15 cellular contexts compared by ENCODE assay signal in genomic region chr14:22168092-22168955, GRCh38.
A peak's percentile ranks its signal among the peaks of the same experiment; 100 is the strongest.
DNase-seq lines count a peak whose midpoint lies in the region; ATAC-seq and TF ChIP-seq lines count a peak whose summit lies in the region.
"Had no signal": no experiment of that assay in that cellular context is flagged by ENCODE, and none has a peak within 500 bp of the region (broad histone marks: within the 10 kb centered on the region; RNA-seq: fewer than 3 reads in every experiment).

No MANE protein-coding gene starts in this region.

- H3K4me3 Mint-ChIP-seq in activated T-cell treated with anti-CD3 and anti-CD28 coated beads, Interleukin-2, amount 50 U/mL, for 72 hours = peak overlapping the region; percentile 74 to 83
- no peak overlapping the region for H3K4me3 Mint-ChIP-seq in endodermal cell
- H3K4me3 Mint-ChIP-seq in stimulated activated effector memory CD8-positive, alpha-beta T cell treated with anti-CD3 and anti-CD28 coated beads, Interleukin-12 subunit alpha, Interleukin-12 subunit beta, amount 100 ng/mL, for 72 hours = peak overlapping the region; percentile 29

- H3K4me3 ChIP-seq in RWPE2 (ENCODE audit: severe bottlenecking) (no peak overlapping the region), endodermal cell (ENCODE audit: low read length) (no peak overlapping the region)
- H3K4me3 ChIP-seq: right atrium auricular region had no signal

- no peak overlapping the region for H3K9ac ChIP-seq in endodermal cell (ENCODE audit: extremely low read depth, low read length, poor library complexity, severe bottlenecking)

- H3K9me3 Mint-ChIP-seq in activated T-cell treated with anti-CD3 and anti-CD28 coated beads, Interleukin-2, amount 50 U/mL, for 72 hours = no peaks in the 10 kb centered on the region
- no peaks in the 10 kb centered on the region for H3K9me3 Mint-ChIP-seq in endodermal cell
- H3K9me3 Mint-ChIP-seq in stimulated activated effector memory CD8-positive, alpha-beta T cell treated with anti-CD3 and anti-CD28 coated beads, Interleukin-12 subunit alpha, Interleukin-12 subunit beta, amount 100 ng/mL, for 72 hours = no peaks in the 10 kb centered on the region

- peak overlapping the region; percentile 88 for H3K27ac Mint-ChIP-seq in activated T-cell treated with anti-CD3 and anti-CD28 coated beads, Interleukin-2, amount 50 U/mL, for 72 hours
- no peak overlapping the region for H3K27ac Mint-ChIP-seq in endodermal cell
- no peak overlapping the region for H3K27ac Mint-ChIP-seq in stimulated activated effector memory CD8-positive, alpha-beta T cell treated with anti-CD3 and anti-CD28 coated beads, Interleukin-12 subunit alpha, Interleukin-12 subunit beta, amount 100 ng/mL, for 72 hours

- no peaks in the 10 kb centered on the region for H3K4me1 Mint-ChIP-seq in activated T-cell treated with anti-CD3 and anti-CD28 coated beads, Interleukin-2, amount 50 U/mL, for 72 hours (ENCODE audit: low read depth)
- peaks cover 27% of the 10 kb centered on the region for H3K4me1 Mint-ChIP-seq in endodermal cell
- no peaks in the 10 kb centered on the region for H3K4me1 Mint-ChIP-seq in stimulated activated effector memory CD8-positive, alpha-beta T cell treated with anti-CD3 and anti-CD28 coated beads, Interleukin-12 subunit alpha, Interleukin-12 subunit beta, amount 100 ng/mL, for 72 hours

- peaks cover 8% of the 10 kb centered on the region for H3K4me1 ChIP-seq in RWPE2 (ENCODE audit: insufficient read depth, poor library complexity, severe bottlenecking)
- H3K4me1 ChIP-seq in endodermal cell (ENCODE audit: control insufficient read depth, insufficient read depth, low read length) = peaks cover 4% of the 10 kb centered on the region
- H3K4me1 ChIP-seq: right atrium auricular region had no signal

- no peaks in the 10 kb centered on the region for H3K36me3 ChIP-seq in RWPE2 (ENCODE audit: low read depth)
- no peaks in the 10 kb centered on the region for H3K36me3 ChIP-seq in endodermal cell (ENCODE audit: control insufficient read depth, insufficient read depth, low read length)
- H3K36me3 ChIP-seq: right atrium auricular region had no signal

- H3K27ac ChIP-seq in RWPE2 (ENCODE audit: poor library complexity, severe bottlenecking) = no peak overlapping the region
- H3K27ac ChIP-seq in endodermal cell (ENCODE audit: low read depth, low read length) = no peak overlapping the region
- H3K27ac ChIP-seq: right atrium auricular region had no signal

- H3K27me3 Mint-ChIP-seq in activated T-cell treated with anti-CD3 and anti-CD28 coated beads, Interleukin-2, amount 50 U/mL, for 72 hours (ENCODE audit: low read depth) = no peaks in the 10 kb centered on the region
- H3K27me3 Mint-ChIP-seq in endodermal cell (ENCODE audit: insufficient read depth) = no peaks in the 10 kb centered on the region

- no peaks in the 10 kb centered on the region for H3K27me3 ChIP-seq in RWPE2 (ENCODE audit: insufficient read depth, poor library complexity, severe bottlenecking)
- H3K27me3 ChIP-seq in endodermal cell (ENCODE audit: control insufficient read depth, insufficient read depth, low read length, poor library complexity, severe bottlenecking) = no peaks in the 10 kb centered on the region
- H3K27me3 ChIP-seq: right atrium auricular region had no signal

- 93 to 94% methylated on average over 8 of the region's 8 CpGs for WGBS in endodermal cell (ENCODE audit: insufficient coverage in 1 of 2, insufficient read length in 1 of 2), 2 experiments

- H3K9me3 ChIP-seq in RWPE2 (ENCODE audit: severe bottlenecking) = no peaks in the 10 kb centered on the region
- no peaks in the 10 kb centered on the region for H3K9me3 ChIP-seq in endodermal cell (ENCODE audit: control insufficient read depth, low read length)
- H3K9me3 ChIP-seq: right atrium auricular region had no signal

- H3K36me3 Mint-ChIP-seq in activated T-cell treated with anti-CD3 and anti-CD28 coated beads, Interleukin-2, amount 50 U/mL, for 72 hours (ENCODE audit: insufficient read depth in 2 of 2) = peaks cover 2 to 6% of the 10 kb centered on the region in 2 donors
- H3K36me3 Mint-ChIP-seq in endodermal cell (ENCODE audit: low read depth) = no peaks in the 10 kb centered on the region
- H3K36me3 Mint-ChIP-seq in stimulated activated effector memory CD8-positive, alpha-beta T cell treated with anti-CD3 and anti-CD28 coated beads, Interleukin-12 subunit alpha, Interleukin-12 subunit beta, amount 100 ng/mL, for 72 hours = no peaks in the 10 kb centered on the region

- ATAC-seq in activated T-cell treated with anti-CD3 and anti-CD28 coated beads, Interleukin-2, amount 50 U/mL, for 72 hours (replicated peaks in 1 of 2) = peak; percentile 65 to 69
- no peak for ATAC-seq in RWPE2 (ENCODE audit: low read depth)
- no peak for ATAC-seq in stimulated activated effector memory CD8-positive, alpha-beta T cell treated with anti-CD3 and anti-CD28 coated beads, Interleukin-12 subunit alpha, Interleukin-12 subunit beta, amount 100 ng/mL, for 72 hours
- ATAC-seq in HG03095 (IDR thresholded peaks at IDR 0.05; ENCODE audit: unreplicated experiment) = no peak
- ATAC-seq in GM19035 (IDR thresholded peaks at IDR 0.05; ENCODE audit: unreplicated experiment) = no peak
- no peak for ATAC-seq in GM19328 (IDR thresholded peaks at IDR 0.05; ENCODE audit: unreplicated experiment)
- ATAC-seq: activated CD4-positive, CD25-positive, alpha-beta regulatory T cell treated with anti-CD3 and anti-CD28 coated beads, Interleukin-2, amount 50 U/mL, for 24 hours had no signal

- peak; percentile 24 for TF ChIP-seq CTCF in RWPE2 (IDR thresholded peaks at IDR 0.05; ENCODE audit: poor library complexity, severe bottlenecking)
- TF ChIP-seq CTCF in endodermal cell (conservative IDR thresholded peaks at IDR 0.05) = peak; percentile 46

- no peak for DNase-seq in activated T-cell treated with anti-CD3 and anti-CD28 coated beads, Interleukin-2, amount 50 U/mL, for 72 hours
- no peak for DNase-seq in activated T-cell treated with anti-CD3 and anti-CD28 coated beads, Interleukin-2, amount 50 U/mL, for 1 hour
- DNase-seq in RWPE2 (ENCODE audit: low spot score) (no peak), endodermal cell (no peak)
- no peak for DNase-seq in stimulated activated effector memory CD8-positive, alpha-beta T cell treated with anti-CD3 and anti-CD28 coated beads, Interleukin-12 subunit alpha, Interleukin-12 subunit beta, amount 100 ng/mL, for 72 hours (ENCODE audit: low spot score in 2 of 2)
- DNase-seq: aorta, NCI-H1092 treated with DMSO at 0.1 percent for 48 hours, NCI-H446 treated with DMSO at 0.1 percent for 48 hours, Right ventricle myocardium superior, trophoblast cell had no signal

Comparison
In these comparisons a context has a peak if more than half of its experiments do, and no peak if none do; other contexts are left out.
1. ATAC-seq: peak in activated T-cell treated with anti-CD3 and anti-CD28 coated beads, Interleukin-2, amount 50 U/mL, for 72 hours (2 of 2); none in RWPE2 (single experiment), stimulated activated effector memory CD8-positive, alpha-beta T cell treated with anti-CD3 and anti-CD28 coated beads, Interleukin-12 subunit alpha, Interleukin-12 subunit beta, amount 100 ng/mL, for 72 hours (single experiment), HG03095 (single experiment), GM19035 (single experiment) and GM19328 (single experiment).